In the genomic region with DNA sequence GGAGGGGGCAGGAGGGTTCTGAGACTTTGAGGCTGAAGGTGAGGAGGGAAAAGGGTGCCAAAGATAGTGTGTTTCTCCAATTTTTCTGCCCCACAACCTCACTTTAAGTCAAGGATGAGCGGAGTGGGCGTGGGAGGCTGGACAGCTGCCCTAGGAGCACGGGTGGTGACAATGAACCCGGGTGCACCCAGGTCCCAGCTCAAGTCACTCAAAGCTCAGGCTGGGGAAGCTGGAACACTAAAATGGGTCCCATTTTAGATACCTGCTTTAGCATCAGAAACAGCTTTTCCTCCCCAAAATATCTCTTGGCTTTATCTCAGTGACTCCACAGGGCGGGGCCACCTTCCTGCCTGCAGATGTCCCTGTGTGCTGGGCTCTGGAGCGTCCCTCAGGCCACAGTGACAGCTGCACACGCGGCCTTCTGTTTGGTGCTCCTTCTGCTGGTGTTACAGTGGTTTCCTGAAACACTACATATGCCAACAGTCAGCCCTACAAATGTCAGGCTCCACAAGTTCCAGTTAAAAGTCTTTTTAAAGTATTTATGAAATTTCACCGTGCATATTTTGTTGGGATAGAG, we compare ENCODE assay signal across 8 cellular contexts. TPM values are rescaled to one million over a fixed set of nuclear protein-coding genes. Genes with fewer than 3 reads are reported as not detected.
DNase-seq lines count a peak whose midpoint lies in the region; ATAC-seq and TF ChIP-seq lines count a peak whose summit lies in the region.

No MANE protein-coding gene starts in this region.

- peak overlapping the region in 2 of 5 donors; percentile 88 to 91 for H3K27ac ChIP-seq in adrenal gland

- no peaks in the 10 kb centered on the region for H3K27me3 ChIP-seq in adrenal gland

- peaks cover 0 to 8% (median 0%) of the 10 kb centered on the region in 3 donors for H3K36me3 Mint-ChIP-seq in naive thymus-derived CD8-positive, alpha-beta T cell

- H3K9me3 Mint-ChIP-seq in naive thymus-derived CD8-positive, alpha-beta T cell: peaks cover 0 to 2% (median 0%) of the 10 kb centered on the region in 9 donors

- TF ChIP-seq POLR2A in adrenal gland (IDR thresholded peaks at IDR 0.05): no peak

- DNase-seq in NCI-H2227 (lab: John Stamatoyannopoulos, UW; ENCODE audit: unreplicated experiment) (peak; percentile 5), NCI-H2227 treated with DMSO at 0.1 percent for 48 hours (lab: John Stamatoyannopoulos, UW) (no peak), NCI-H1694 (lab: John Stamatoyannopoulos, UW) (peak; percentile 61), adrenal gland (peak in 5 of 7 donors; percentile 36 to 84 (median 59)), NCI-H2081 treated with DMSO at 0.1 percent for 48 hours (lab: John Stamatoyannopoulos, UW) (no peak)
- no peak for DNase-seq in naive thymus-derived CD8-positive, alpha-beta T cell

- H3K4me1 Mint-ChIP-seq in naive thymus-derived CD8-positive, alpha-beta T cell: peaks cover 25 to 52% (median 46%) of the 10 kb centered on the region in 4 donors

- H3K27me3 Mint-ChIP-seq in naive thymus-derived CD8-positive, alpha-beta T cell: no peaks in the 10 kb centered on the region

- no peak overlapping the region for H3K4me3 ChIP-seq in adrenal gland

- H3K4me1 ChIP-seq in adrenal gland (replicated peaks in 1 of 2): peaks cover 0 to 23% of the 10 kb centered on the region in 2 donors

- TF ChIP-seq CTCF in adrenal gland (IDR thresholded peaks at IDR 0.05): peak in 2 of 6 experiments; percentile 10 to 37

- 43 to 55% (median 50%) methylated on average over 9 of the region's 9 CpGs for WGBS in adrenal gland, 4 donors

- peak in 1 of 2 donors; percentile 22 for ATAC-seq in naive thymus-derived CD8-positive, alpha-beta T cell
- ATAC-seq in HG02571 (IDR thresholded peaks at IDR 0.05; ENCODE audit: unreplicated experiment) (no peak), HG03135 (IDR thresholded peaks at IDR 0.05; ENCODE audit: unreplicated experiment) (no peak)

- intact Hi-C loops in adrenal gland (cut with DNase I): no loop called here

- POLR2A ChIA-PET in naive thymus-derived CD8-positive, alpha-beta T cell (lab: Charles Lee): interaction anchor here (0.9 to 5.2 kb wide), 5 partner anchors 10 to 72 kb away, joined by 3 to 43 read pairs (median 18); no protein-coding TSS in a partner anchor

- peak overlapping the region; percentile 84 to 97 (median 92) for H3K27ac Mint-ChIP-seq in naive thymus-derived CD8-positive, alpha-beta T cell

- H3K4me3 Mint-ChIP-seq in naive thymus-derived CD8-positive, alpha-beta T cell: peak overlapping the region; percentile 64 to 90 (median 86)

- no peaks in the 10 kb centered on the region for H3K36me3 ChIP-seq in adrenal gland (replicated peaks in 1 of 2)

- no peaks in the 10 kb centered on the region for H3K9me3 ChIP-seq in adrenal gland (replicated peaks in 1 of 3)

RNA-seq across cellular contexts. Expression of gene MBP, which starts 1.4 kb away (rescaled TPM):
- total RNA-seq in adrenal gland: 10 to 100 TPM; 11.2 to 23.7 (median 16.0) TPM
- 1 to 10 TPM; 3.5 to 7.6 (median 6.2) TPM for polyA plus RNA-seq in adrenal gland
- total RNA-seq in naive thymus-derived CD8-positive, alpha-beta T cell: 100 to 1,000 TPM in 1 of 2 experiments, 10 to 100 TPM in 1; 99.9 to 108 TPM
- polyA plus RNA-seq in naive thymus-derived CD8-positive, alpha-beta T cell: 100 to 1,000 TPM in 2 of 3 donors, 10 to 100 TPM in 1; 89.2 to 148 (median 105) TPM

Comparison
In these comparisons a context has a peak if more than half of its experiments do, and no peak if none do; other contexts are left out.
1. DNase-seq: peak in NCI-H2227 (single experiment), NCI-H1694 (single experiment) and adrenal gland (5 of 7); none in NCI-H2227 treated with DMSO at 0.1 percent for 48 hours (single experiment), naive thymus-derived CD8-positive, alpha-beta T cell (0 of 10) and NCI-H2081 treated with DMSO at 0.1 percent for 48 hours (single experiment).
2. RNA of gene MBP, which starts 1.4 kb away (total RNA-seq): 99.9 to 108 TPM in naive thymus-derived CD8-positive, alpha-beta T cell; 11.2 to 23.7 TPM in adrenal gland; every median in the first group is over 4 times any median in the second.